19 cellular contexts compared by ENCODE assay signal in the genomic region with DNA sequence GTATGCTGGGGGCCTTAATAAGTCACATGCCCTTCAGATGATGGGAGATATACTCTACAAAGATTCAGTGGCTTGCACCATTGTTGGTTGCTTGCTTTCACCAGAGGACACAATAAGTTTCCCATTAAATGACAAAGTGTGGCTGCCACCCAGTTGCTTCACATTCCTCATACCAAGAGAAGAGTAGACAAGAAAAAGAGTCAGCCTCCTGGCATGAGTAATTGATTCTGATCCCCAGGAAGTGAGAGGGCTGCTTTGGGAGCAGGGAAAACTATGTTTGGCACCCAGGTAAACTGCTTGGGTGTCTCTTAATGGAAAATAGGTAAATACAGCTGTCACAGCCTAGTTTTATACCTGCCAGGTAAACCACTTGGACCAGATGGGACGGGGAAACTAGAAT.
DNase-seq lines count a peak whose midpoint lies in the region; ATAC-seq and TF ChIP-seq lines count a peak whose summit lies in the region.
"Had no signal": no experiment of that assay in that cellular context is flagged by ENCODE, and none has a peak within 500 bp of the region (broad histone marks: within the 10 kb centered on the region; RNA-seq: fewer than 3 reads in every experiment).

No MANE protein-coding gene starts in this region.

- H3K9ac ChIP-seq in OCI-LY3 (ENCODE audit: low read length), result no peak overlapping the region

- peaks cover 3% of the 10 kb centered on the region for H3K36me3 Mint-ChIP-seq in activated CD4-positive, alpha-beta T cell treated with anti-CD3 and anti-CD28 coated beads, Interleukin-2, amount 10 ng/mL, durations not matched to agents 7 days and 5 days (ENCODE audit: low read depth)
- H3K36me3 Mint-ChIP-seq: CD8-positive, alpha-beta T cell had no signal

- H3K9me3 ChIP-seq in OCI-LY3 (ENCODE audit: insufficient read depth, low read length), result no peaks in the 10 kb centered on the region
- H3K9me3 ChIP-seq: HAP-1 had no signal

- H3K27ac ChIP-seq in OCI-LY3 (ENCODE audit: low read length), result no peak overlapping the region
- H3K27ac ChIP-seq: PC-9, SK-N-MC had no signal

- POLR2A ChIA-PET in activated CD4-positive, alpha-beta T cell treated with anti-CD3 and anti-CD28 coated beads, Interleukin-2, amount 10 ng/mL, durations not matched to agents 7 days and 5 days (lab: Charles Lee), result no interaction called here

- H3K4me1 ChIP-seq in OCI-LY3 (ENCODE audit: low read length), result peaks cover 71% of the 10 kb centered on the region
- H3K4me1 ChIP-seq: HAP-1 had no signal

- CTCF ChIA-PET in activated CD4-positive, alpha-beta T cell treated with anti-CD3 and anti-CD28 coated beads, Interleukin-2, amount 10 ng/mL, durations not matched to agents 7 days and 5 days (lab: Charles Lee), result interaction anchor here (1.0 to 1.8 kb wide), 3 partner anchors 12 to 67 kb away, joined by 4 to 6 read pairs (median 5); a partner anchor contains a TSS

- 0 out of 2 replicates have a peak overlapping the region, but pooled peaks have one; percentile 80 for H3K4me2 ChIP-seq in OCI-LY3 (ENCODE audit: low read length)
- H3K4me2 ChIP-seq: GM23338, PC-9 had no signal

- peaks cover 24% of the 10 kb centered on the region for H3K4me1 Mint-ChIP-seq in activated CD4-positive, alpha-beta T cell treated with anti-CD3 and anti-CD28 coated beads, Interleukin-2, amount 10 ng/mL, durations not matched to agents 7 days and 5 days

- H3K27me3 Mint-ChIP-seq in activated CD4-positive, alpha-beta T cell treated with anti-CD3 and anti-CD28 coated beads, Interleukin-2, amount 10 ng/mL, durations not matched to agents 7 days and 5 days, result peaks cover 31% of the 10 kb centered on the region

- no peaks in the 10 kb centered on the region for H3K27me3 ChIP-seq in OCI-LY3 (ENCODE audit: low read depth, low read length)
- H3K27me3 ChIP-seq: BLaER1 treated with 17β-estradiol and CSF1 and Interleukin-3, amounts not matched to agents 10 nM and 100 nM had no signal

- no peak overlapping the region for H3K27ac Mint-ChIP-seq in activated CD4-positive, alpha-beta T cell treated with anti-CD3 and anti-CD28 coated beads, Interleukin-2, amount 10 ng/mL, durations not matched to agents 7 days and 5 days
- H3K27ac Mint-ChIP-seq: CD8-positive, alpha-beta T cell; GM23338 had no signal

- H3K79me2 ChIP-seq in OCI-LY3 (ENCODE audit: low read length), result peaks cover 99% of the 10 kb centered on the region

- H2AFZ ChIP-seq in OCI-LY3 (ENCODE audit: low read depth, low read length), result no peak overlapping the region
- H2AFZ ChIP-seq: GM23338, PC-9 had no signal

- no peak for ATAC-seq in GM21825 (IDR thresholded peaks at IDR 0.05; ENCODE audit: unreplicated experiment)
- ATAC-seq: CD8-positive, alpha-beta T cell had no signal

- TF ChIP-seq CTCF in OCI-LY3 (IDR thresholded peaks at IDR 0.05; ENCODE audit: low read depth, low read length), result no peak
- TF ChIP-seq CTCF in epithelial cell of esophagus (IDR thresholded peaks at IDR 0.05; ENCODE audit: insufficient read depth, low read depth, low read length, missing control alignments), result no peak

- H3K4me3 ChIP-seq in OCI-LY3 (ENCODE audit: low read length), result no peak overlapping the region
- no peak overlapping the region for H3K4me3 ChIP-seq in epithelial cell of esophagus (ENCODE audit: low read length)
- H3K4me3 ChIP-seq: BLaER1 treated with 17β-estradiol and CSF1 and Interleukin-3, amounts not matched to agents 10 nM and 100 nM; GM23338; HAP-1; K562; PC-9; SK-N-MC had no signal

- no peaks in the 10 kb centered on the region for H3K9me3 Mint-ChIP-seq in activated CD4-positive, alpha-beta T cell treated with anti-CD3 and anti-CD28 coated beads, Interleukin-2, amount 10 ng/mL, durations not matched to agents 7 days and 5 days
- H3K9me3 Mint-ChIP-seq: CD8-positive, alpha-beta T cell; GM23338 had no signal

- peaks cover 77% of the 10 kb centered on the region for H4K20me1 ChIP-seq in OCI-LY3 (ENCODE audit: insufficient read depth, low read length)
- H4K20me1 ChIP-seq: BLaER1 treated with 17β-estradiol and CSF1 and Interleukin-3, amounts not matched to agents 10 nM and 100 nM had no signal

- no peak overlapping the region for H3K4me3 Mint-ChIP-seq in activated CD4-positive, alpha-beta T cell treated with anti-CD3 and anti-CD28 coated beads, Interleukin-2, amount 10 ng/mL, durations not matched to agents 7 days and 5 days
- H3K4me3 Mint-ChIP-seq: CD8-positive, alpha-beta T cell; GM23338 had no signal

- DNase-seq in EH (ENCODE audit: low read depth) (peak; percentile 47), epithelial cell of esophagus (ENCODE audit: low read depth) (peak; percentile 45), NCI-H1694 (lab: John Stamatoyannopoulos, UW) (no peak)
- no peak for DNase-seq in activated CD4-positive, alpha-beta T cell treated with anti-CD3 and anti-CD28 coated beads, Interleukin-2, amount 10 ng/mL, durations not matched to agents 7 days and 5 days
- DNase-seq in activated CD4-positive, alpha-beta T cell treated with anti-CD3 and anti-CD28 coated beads for 1 hour, result no peak
- DNase-seq: CD8-positive, alpha-beta T cell; NCI-H2081; NCI-H2171; NCI-H345; SHP77 treated with DMSO at 0.1 percent for 48 hours; SW 1271 had no signal

- H3K36me3 ChIP-seq in OCI-LY3 (replicated peaks; ENCODE audit: low read depth, low read length), result peaks cover 70% of the 10 kb centered on the region
- H3K36me3 ChIP-seq: BLaER1 treated with 17β-estradiol and CSF1 and Interleukin-3, amounts not matched to agents 10 nM and 100 nM; HAP-1 had no signal

Comparison
In these comparisons a context has a peak if more than half of its experiments do, and no peak if none do; other contexts are left out.
1. DNase-seq: peak in EH (single experiment) and epithelial cell of esophagus (single experiment); none in activated CD4-positive, alpha-beta T cell treated with anti-CD3 and anti-CD28 coated beads, Interleukin-2, amount 10 ng/mL, durations not matched to agents 7 days and 5 days (single experiment), NCI-H1694 (single experiment) and activated CD4-positive, alpha-beta T cell treated with anti-CD3 and anti-CD28 coated beads for 1 hour (single experiment).